1 cellular context compared by ENCODE assay signal in genomic region chr6:14638932-14639875, GRCh38.
A peak's percentile ranks its signal among the peaks of the same experiment; 100 is the strongest.
TF ChIP-seq lines count a peak whose summit lies in the region.

No MANE protein-coding gene starts in this region.

TF ChIP-seq in K562, 482 proteins besides CTCF, POLR2A, EP300 and RAD21 (continued from another document and continues in another):
- TF ChIP-seq CTCFL (IDR thresholded peaks at IDR 0.05; ENCODE audit: borderline replicate concordance, insufficient read depth, low read depth, low read length, poor library complexity, severe bottlenecking) (no peak), THAP12 (CRISPR knock-in tag; IDR thresholded peaks at IDR 0.05) (no peak), SMAD4 (CRISPR knock-in tag; conservative IDR thresholded peaks at IDR 0.05) (0 out of 2 replicates have a peak, but pooled peaks have one; percentile 20), NFE2 (IDR thresholded peaks at IDR 0.05; ENCODE audit: low read depth) (0 out of 2 replicates have a peak, but pooled peaks have one; percentile 35), REST (CRISPR knock-in tag; IDR thresholded peaks at IDR 0.05; ENCODE audit: low read depth) (no peak), ARHGAP35 (IDR thresholded peaks at IDR 0.05; ENCODE audit: partially characterized antibody) (peak; percentile 62), PHF20 (IDR thresholded peaks at IDR 0.05; ENCODE audit: partially characterized antibody) (no peak), PURB (CRISPR knock-in tag; IDR thresholded peaks at IDR 0.05; ENCODE audit: low read depth) (no peak), SIN3B (IDR thresholded peaks at IDR 0.05; ENCODE audit: low read depth) (no peak), TRIM28 (IDR thresholded peaks at IDR 0.05) (no peak), CREBBP (IDR thresholded peaks at IDR 0.05; ENCODE audit: low read depth, low read length) (no peak), ZNF3 (CRISPR knock-in tag; IDR thresholded peaks at IDR 0.05) (no peak), ARID3A (IDR thresholded peaks at IDR 0.05; ENCODE audit: borderline replicate concordance, low read depth, low read length) (0 out of 2 replicates have a peak, but pooled peaks have one; percentile 53), NFYB (IDR thresholded peaks at IDR 0.05; ENCODE audit: extremely low read depth, insufficient read length) (no peak), ILK (tag; IDR thresholded peaks at IDR 0.05; ENCODE audit: borderline replicate concordance, low read depth) (no peak), EZH2 (IDR thresholded peaks at IDR 0.05; ENCODE audit: borderline replicate concordance, low read depth, low read length) (no peak), ZEB2 (IDR thresholded peaks at IDR 0.05) (no peak), PBX2 (CRISPR knock-in tag; IDR thresholded peaks at IDR 0.05; ENCODE audit: low read depth) (no peak), PBX2 (tag; conservative IDR thresholded peaks at IDR 0.05; ENCODE audit: low read depth) (peak; percentile 95), CEBPZ (IDR thresholded peaks at IDR 0.05; ENCODE audit: borderline replicate concordance, low read depth, low read length) (no peak), PRDM10 (IDR thresholded peaks at IDR 0.05; ENCODE audit: partially characterized antibody) (no peak), KLF16 (IDR thresholded peaks at IDR 0.05) (no peak), NFIC (IDR thresholded peaks at IDR 0.05) (no peak), ZNF263 (CRISPR knock-in tag; IDR thresholded peaks at IDR 0.05; ENCODE audit: borderline replicate concordance) (peak; percentile 93), JUND (IDR thresholded peaks at IDR 0.05; ENCODE audit: borderline replicate concordance, low read depth, low read length) (no peak), JUND (tag; IDR thresholded peaks at IDR 0.05; ENCODE audit: borderline replicate concordance, low read depth, low read length) (peak; percentile 17; the same call in 1 of the 3 replicates), MTF1 (CRISPR knock-in tag; IDR thresholded peaks at IDR 0.05; ENCODE audit: borderline replicate concordance) (no peak), POLR3A (IDR thresholded peaks at IDR 0.05; ENCODE audit: borderline replicate concordance, extremely low read depth, insufficient read depth, insufficient read length) (no peak), ARID1B (IDR thresholded peaks at IDR 0.05) (0 out of 2 replicates have a peak, but pooled peaks have one; percentile 9), KLF6 (CRISPR knock-in tag; IDR thresholded peaks at IDR 0.05; ENCODE audit: borderline replicate concordance) (no peak), GMEB1 (CRISPR knock-in tag; IDR thresholded peaks at IDR 0.05) (no peak), XRCC4 (IDR thresholded peaks at IDR 0.05; ENCODE audit: extremely low read depth, insufficient read depth, insufficient read length) (no peak), WHSC1 (IDR thresholded peaks at IDR 0.05; ENCODE audit: low read length) (no peak), BRF1 (IDR thresholded peaks at IDR 0.05; ENCODE audit: borderline replicate concordance, extremely low read depth, insufficient read length) (no peak), NCOA1 (IDR thresholded peaks at IDR 0.05; ENCODE audit: low read depth) (no peak), HNRNPH1 (optimal IDR thresholded peaks at IDR 0.05; ENCODE audit: low read depth, low read length) (no peak), RAD51 (IDR thresholded peaks at IDR 0.05; ENCODE audit: borderline replicate concordance, low read depth) (no peak), MEF2A (IDR thresholded peaks at IDR 0.05; ENCODE audit: control insufficient read depth, low read depth, low read length) (peak; percentile 79), ZNF12 (CRISPR knock-in tag; IDR thresholded peaks at IDR 0.05) (no peak)
